Comparison of ENCODE assay signal across 37 cellular contexts in the genomic region with DNA sequence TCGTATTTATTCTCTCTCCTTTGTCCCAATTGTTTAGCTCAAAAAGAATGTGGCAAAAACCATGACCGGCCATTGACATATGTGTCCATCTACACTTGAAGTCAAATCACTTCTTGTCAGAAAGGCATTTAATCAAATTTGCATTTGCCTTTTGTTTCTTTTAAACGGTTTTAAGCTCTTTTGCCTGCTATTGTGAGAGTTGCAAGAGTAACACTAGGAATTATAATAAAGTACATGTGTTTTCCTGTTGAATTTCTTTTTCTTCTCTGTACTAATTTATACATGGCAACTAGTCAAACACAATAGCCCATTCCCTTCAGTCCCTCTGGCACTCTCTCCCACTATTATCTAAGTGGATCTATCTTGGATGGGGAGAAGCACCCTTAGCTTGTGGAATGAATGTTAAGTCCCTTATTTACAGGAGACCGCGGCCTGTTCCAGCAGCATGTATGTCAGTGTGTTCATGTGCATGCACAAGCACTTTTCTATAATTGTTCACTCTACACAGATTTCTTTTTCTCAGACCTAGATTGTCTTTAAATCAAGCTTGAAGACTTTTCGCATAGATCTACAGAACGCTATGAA. TPM values are rescaled to one million over a fixed set of nuclear protein-coding genes. Genes with fewer than 3 reads are reported as not detected.
A peak's percentile ranks its signal among the peaks of the same experiment; 100 is the strongest.
DNase-seq lines count a peak whose midpoint lies in the region; ATAC-seq and TF ChIP-seq lines count a peak whose summit lies in the region.
"Had no signal": no experiment of that assay in that cellular context is flagged by ENCODE, and none has a peak within 500 bp of the region (broad histone marks: within the 10 kb centered on the region; RNA-seq: fewer than 3 reads in every experiment).

No MANE protein-coding gene starts in this region.

- H4K20me1 ChIP-seq in SK-N-SH (ENCODE audit: insufficient read depth): no peaks in the 10 kb centered on the region

- H3K27me3 Mint-ChIP-seq in brain (peaks cover 6% of the 10 kb centered on the region), mesothelial cell of epicardium (ENCODE audit: low read depth) (no peaks in the 10 kb centered on the region)
- peaks cover 9 to 62% (median 21%) of the 10 kb centered on the region in 5 donors for H3K27me3 Mint-ChIP-seq in naive thymus-derived CD8-positive, alpha-beta T cell

- ATAC-seq in SK-N-SH treated with all-trans-retinoic acid at 6 μM for 48 hours: no peak
- ATAC-seq in GM19397 (IDR thresholded peaks at IDR 0.05; ENCODE audit: unreplicated experiment): no peak
- no peak for ATAC-seq in naive thymus-derived CD8-positive, alpha-beta T cell
- ATAC-seq: HepG2; stimulated activated naive CD8-positive, alpha-beta T cell treated with anti-CD3 and anti-CD28 coated beads, Interleukin-15, Interleukin-2, amounts not matched to agents 100 U/mL and 50 U/mL, for 24 hours had no signal

- no peaks in the 10 kb centered on the region for H3K27me3 ChIP-seq in SK-N-SH (ENCODE audit: insufficient read depth)
- H3K27me3 ChIP-seq: esophagus squamous epithelium, right atrium auricular region, testis, uterus had no signal

- H3K9ac ChIP-seq in SK-N-SH: peak overlapping the region; percentile 82
- H3K9ac ChIP-seq: parathyroid adenoma had no signal

- H3K79me2 ChIP-seq in SK-N-SH (ENCODE audit: insufficient read depth): peaks cover 94% of the 10 kb centered on the region
- H3K79me2 ChIP-seq: parathyroid adenoma had no signal

- peak overlapping the region in 1 of 2 experiments; percentile 81; a peak in 3 of 4 replicates for H3K4me3 ChIP-seq in SK-N-SH (ENCODE audit: low read depth in 2 of 2, low read length in 1 of 2)
- H3K4me3 ChIP-seq: esophagus squamous epithelium, left ventricle myocardium inferior, PC-9, right atrium auricular region, testis, uterus had no signal

- H3K4me2 ChIP-seq in SK-N-SH: peak overlapping the region; percentile 84
- H3K4me2 ChIP-seq: PC-9 had no signal

- H3K9me2 ChIP-seq in SK-N-SH: no peaks in the 10 kb centered on the region

- H3K9me3 Mint-ChIP-seq in brain (no peaks in the 10 kb centered on the region), mesothelial cell of epicardium (no peaks in the 10 kb centered on the region)
- H3K9me3 Mint-ChIP-seq in naive thymus-derived CD8-positive, alpha-beta T cell: peaks cover 0 to 4% (median 0%) of the 10 kb centered on the region in 9 donors
- H3K9me3 Mint-ChIP-seq: activated T-cell treated with anti-CD3 and anti-CD28 coated beads, Interleukin-2, amount 50 U/mL, for 24 hours; CD4-positive, alpha-beta T cell; nephron progenitor cell had no signal

- POLR2A ChIA-PET in SK-N-SH (lab: Yijun Ruan, JAX): no interaction called here
- POLR2A ChIA-PET in naive thymus-derived CD8-positive, alpha-beta T cell (lab: Charles Lee): no interaction called here

- H3K4me3 Mint-ChIP-seq in brain (peak overlapping the region in 4 of 5 experiments; percentile 29 to 62 (median 48)), mesothelial cell of epicardium (peak overlapping the region; percentile 32)
- no peak overlapping the region for H3K4me3 Mint-ChIP-seq in naive thymus-derived CD8-positive, alpha-beta T cell
- H3K4me3 Mint-ChIP-seq: activated T-cell treated with anti-CD3 and anti-CD28 coated beads, Interleukin-2, amount 50 U/mL, for 24 hours; CD4-positive, alpha-beta T cell; nephron progenitor cell had no signal

- H3K9me3 ChIP-seq in SK-N-SH: no peaks in the 10 kb centered on the region
- H3K9me3 ChIP-seq: esophagus squamous epithelium, left ventricle myocardium inferior, right atrium auricular region, testis, uterus had no signal

- H3F3A ChIP-seq in SK-N-SH (replicated peaks; ENCODE audit: insufficient read depth): peaks cover 49% of the 10 kb centered on the region

- peak overlapping the region; percentile 83 to 91; a peak in 3 of 4 replicates for H3K27ac ChIP-seq in SK-N-SH (ENCODE audit: low read depth in 2 of 2, low read length in 1 of 2)
- H3K27ac ChIP-seq: esophagus squamous epithelium, left ventricle myocardium inferior, parathyroid adenoma, PC-9, right atrium auricular region, testis, VCaP had no signal

- H3K27ac Mint-ChIP-seq in brain (peak overlapping the region in 1 of 5 experiments; percentile 94), mesothelial cell of epicardium (peak overlapping the region; percentile 19)
- no peak overlapping the region for H3K27ac Mint-ChIP-seq in naive thymus-derived CD8-positive, alpha-beta T cell
- H3K27ac Mint-ChIP-seq: activated T-cell treated with anti-CD3 and anti-CD28 coated beads, Interleukin-2, amount 50 U/mL, for 24 hours; CD4-positive, alpha-beta T cell; nephron progenitor cell had no signal

- DNase-seq in SK-N-SH (no peak), mesothelial cell of epicardium (ENCODE audit: low spot score in 2 of 2, unreplicated experiment in 2 of 2) (no peak), GM19238 (ENCODE audit: insufficient read length, low spot score) (no peak), mucosa of gallbladder (ENCODE audit: low spot score) (no peak)
- no peak for DNase-seq in naive thymus-derived CD8-positive, alpha-beta T cell
- DNase-seq: 8988T; activated CD4-positive, alpha-beta T cell treated with anti-CD3 and anti-CD28 coated beads for 4 hours; activated naive CD4-positive, alpha-beta T cell; activated T-cell treated with anti-CD3 and anti-CD28 coated beads, Interleukin-2, amount 50 U/mL, for 24 hours; AML-193; amniotic stem cell; caudate nucleus; CD4-positive, alpha-beta T cell; cortex of kidney; esophagus squamous epithelium; GOT3; Karpas-422; left ventricle myocardium inferior; MV-4-11; NCI-H1694; NCI-H2171; NCI-H510A treated with DMSO at 0.1 percent for 48 hours; nephron progenitor cell; NK-92 treated with Interleukin-12 subunit alpha and Interleukin-12 subunit beta, amount 100 ng/mL, for 24 hours; PC-9; Right ventricle myocardium superior; stimulated activated naive CD8-positive, alpha-beta T cell treated with anti-CD3 and anti-CD28 coated beads, Interleukin-15, Interleukin-2, amounts not matched to agents 100 U/mL and 50 U/mL, for 24 hours; T-helper 9 cell; testis; uterus had no signal

- no peaks in the 10 kb centered on the region for H3K36me3 Mint-ChIP-seq in brain
- H3K36me3 Mint-ChIP-seq in mesothelial cell of epicardium: no peaks in the 10 kb centered on the region
- H3K36me3 Mint-ChIP-seq in naive thymus-derived CD8-positive, alpha-beta T cell: no peaks in the 10 kb centered on the region

- CTCF ChIA-PET in SK-N-SH (lab: Yijun Ruan, JAX): interaction anchor here (1.1 to 1.6 kb wide), 3 partner anchors 14 to 222 kb away, joined by 4 to 6 read pairs (median 4); no protein-coding TSS in a partner anchor

- H3K36me3 ChIP-seq in SK-N-SH (replicated peaks in 1 of 2; ENCODE audit: control insufficient read depth in 1 of 2, insufficient read depth in 2 of 2, low read length in 1 of 2): peaks cover 0 to 26% of the 10 kb centered on the region in 2 experiments
- H3K36me3 ChIP-seq: esophagus squamous epithelium, left ventricle myocardium inferior, right atrium auricular region, uterus had no signal

- H3K4me1 Mint-ChIP-seq in brain (peaks cover 63% of the 10 kb centered on the region), mesothelial cell of epicardium (peaks cover 54% of the 10 kb centered on the region)
- peaks cover 0 to 4% (median under 1%) of the 10 kb centered on the region in 4 donors for H3K4me1 Mint-ChIP-seq in naive thymus-derived CD8-positive, alpha-beta T cell

- TF ChIP-seq CTCF in SK-N-SH (IDR thresholded peaks at IDR 0.05): no peak
- no peak for TF ChIP-seq CTCF in brain (conservative IDR thresholded peaks at IDR 0.05)
- no peak for TF ChIP-seq CTCF in mesothelial cell of epicardium (IDR thresholded peaks at IDR 0.05; ENCODE audit: unreplicated experiment)

- TF ChIP-seq EP300 in SK-N-SH (IDR thresholded peaks at IDR 0.05; ENCODE audit: borderline replicate concordance in 1 of 2, low read depth in 1 of 2, low read length in 1 of 2): no peak

- peaks cover 0 to 21% of the 10 kb centered on the region in 2 experiments; a peak in 3 of 4 replicates for H3K4me1 ChIP-seq in SK-N-SH (ENCODE audit: control insufficient read depth in 1 of 2, insufficient read depth in 2 of 2, low read depth in 1 of 2, low read length in 1 of 2)
- H3K4me1 ChIP-seq: parathyroid adenoma, uterus had no signal

- no peak overlapping the region for H2AFZ ChIP-seq in SK-N-SH (ENCODE audit: low read depth)
- H2AFZ ChIP-seq: parathyroid adenoma, PC-9 had no signal

- WGBS in SK-N-SH (ENCODE audit: low lambda C conversion rate): 83% methylated on average over 7 of the region's 7 CpGs

- no peak for TF ChIP-seq RAD21 in SK-N-SH (IDR thresholded peaks at IDR 0.05; ENCODE audit: low read length)

TF ChIP-seq in SK-N-SH treated with all-trans-retinoic acid at 6 μM for 48 hours, 23 proteins besides CTCF, POLR2A, EP300 and RAD21 (continues in another document):
- TF ChIP-seq ESRRG (CRISPR knock-in tag; IDR thresholded peaks at IDR 0.05) (no peak), BACH2 (CRISPR knock-in tag; IDR thresholded peaks at IDR 0.05; ENCODE audit: borderline replicate concordance) (no peak), GLIS3 (CRISPR knock-in tag; IDR thresholded peaks at IDR 0.05) (no peak)
- TF ChIP-seq, protein P1, sequence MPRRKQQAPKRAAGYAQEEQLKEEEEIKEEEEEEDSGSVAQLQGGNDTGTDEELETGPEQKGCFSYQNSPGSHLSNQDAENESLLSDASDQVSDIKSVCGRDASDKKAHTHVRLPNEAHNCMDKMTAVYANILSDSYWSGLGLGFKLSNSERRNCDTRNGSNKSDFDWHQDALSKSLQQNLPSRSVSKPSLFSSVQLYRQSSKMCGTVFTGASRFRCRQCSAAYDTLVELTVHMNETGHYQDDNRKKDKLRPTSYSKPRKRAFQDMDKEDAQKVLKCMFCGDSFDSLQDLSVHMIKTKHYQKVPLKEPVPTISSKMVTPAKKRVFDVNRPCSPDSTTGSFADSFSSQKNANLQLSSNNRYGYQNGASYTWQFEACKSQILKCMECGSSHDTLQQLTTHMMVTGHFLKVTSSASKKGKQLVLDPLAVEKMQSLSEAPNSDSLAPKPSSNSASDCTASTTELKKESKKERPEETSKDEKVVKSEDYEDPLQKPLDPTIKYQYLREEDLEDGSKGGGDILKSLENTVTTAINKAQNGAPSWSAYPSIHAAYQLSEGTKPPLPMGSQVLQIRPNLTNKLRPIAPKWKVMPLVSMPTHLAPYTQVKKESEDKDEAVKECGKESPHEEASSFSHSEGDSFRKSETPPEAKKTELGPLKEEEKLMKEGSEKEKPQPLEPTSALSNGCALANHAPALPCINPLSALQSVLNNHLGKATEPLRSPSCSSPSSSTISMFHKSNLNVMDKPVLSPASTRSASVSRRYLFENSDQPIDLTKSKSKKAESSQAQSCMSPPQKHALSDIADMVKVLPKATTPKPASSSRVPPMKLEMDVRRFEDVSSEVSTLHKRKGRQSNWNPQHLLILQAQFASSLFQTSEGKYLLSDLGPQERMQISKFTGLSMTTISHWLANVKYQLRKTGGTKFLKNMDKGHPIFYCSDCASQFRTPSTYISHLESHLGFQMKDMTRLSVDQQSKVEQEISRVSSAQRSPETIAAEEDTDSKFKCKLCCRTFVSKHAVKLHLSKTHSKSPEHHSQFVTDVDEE (CRISPR knock-in tag; IDR thresholded peaks at IDR 0.05): no peak

RNA-seq across cellular contexts. Expression of a gene that starts 3.3 kb away (rescaled TPM):
- polyA plus RNA-seq in SK-N-SH (2012; rRNA removed) (114 and 163 TPM in 2 replicates), brain (ENCODE audit: insufficient read depth, low read depth, low replicate concordance) (43.5 TPM)
- polyA plus RNA-seq in SK-N-SH (2012; cell fraction: cytosol; rRNA removed): 59.3 and 94.0 TPM in 2 replicates
- polyA plus RNA-seq in SK-N-SH (2012; cell fraction: nucleus; rRNA removed): 215 and 304 TPM in 2 replicates
- total RNA-seq in mesothelial cell of epicardium (44.1 to 48.0 TPM (median 45.2 TPM) in 3 replicates), mucosa of gallbladder (1.8 TPM)
- not detected for total RNA-seq in naive thymus-derived CD8-positive, alpha-beta T cell
- not detected for polyA plus RNA-seq in naive thymus-derived CD8-positive, alpha-beta T cell
- total RNA-seq: CD4-positive, alpha-beta T cell; HepG2; PC-9 had no signal
- polyA plus RNA-seq: HepG2 had no signal

Comparison
In these comparisons a context has a peak if more than half of its experiments do, and no peak if none do; other contexts are left out.
1. H3K4me3 Mint-ChIP-seq: peak in brain (4 of 5) and mesothelial cell of epicardium (single experiment); none in naive thymus-derived CD8-positive, alpha-beta T cell (0 of 10).
2. RNA of a gene that starts 3.3 kb away (total RNA-seq): 44.1 to 48.0 TPM in mesothelial cell of epicardium; 1.8 TPM in mucosa of gallbladder (single experiment) and not detected in naive thymus-derived CD8-positive, alpha-beta T cell; every median in the first group is over 10 times any median in the second.